ENCODE assay signal across 1 cellular context in genomic region chr21:36663033-36663855, GRCh38.
A peak's percentile ranks its signal among the peaks of the same experiment; 100 is the strongest.
TF ChIP-seq lines count a peak whose summit lies in the region.

No MANE protein-coding gene starts in this region.

TF ChIP-seq in K562, 482 proteins besides CTCF, POLR2A, EP300 and RAD21:
- no peak for TF ChIP-seq ELF2 (CRISPR knock-in tag; IDR thresholded peaks at IDR 0.05)
- no peak for TF ChIP-seq HNRNPUL1 (IDR thresholded peaks at IDR 0.05; ENCODE audit: low read length)
- TF ChIP-seq NFRKB (IDR thresholded peaks at IDR 0.05; ENCODE audit: low read depth), result no peak
- no peak for TF ChIP-seq RBM34 (IDR thresholded peaks at IDR 0.05; ENCODE audit: borderline replicate concordance, insufficient read depth, low read length)
- TF ChIP-seq ZNF197 (CRISPR knock-in tag; IDR thresholded peaks at IDR 0.05; ENCODE audit: low read depth), result no peak
- TF ChIP-seq CEBPG (CRISPR knock-in tag; IDR thresholded peaks at IDR 0.05), result no peak
- TF ChIP-seq CEBPG (tag; conservative IDR thresholded peaks at IDR 0.05 in 1 of 2, IDR thresholded peaks at IDR 0.05 in 1 of 2), result peak; percentile 24 to 56; a peak in 3 of 4 replicates
- peak; percentile 34; the same call in 1 of the 2 replicates for TF ChIP-seq CEBPB (tag; IDR thresholded peaks at IDR 0.05)
- no peak for TF ChIP-seq ZNF217 (CRISPR knock-in tag; IDR thresholded peaks at IDR 0.05)
- no peak for TF ChIP-seq ETS1 (conservative IDR thresholded peaks at IDR 0.05; ENCODE audit: control insufficient read depth, low read depth, low read length)
- no peak for TF ChIP-seq AFF1 (IDR thresholded peaks at IDR 0.05; ENCODE audit: low read depth in 1 of 2, partially characterized antibody in 2 of 2)
- TF ChIP-seq ATF3 (IDR thresholded peaks at IDR 0.05), result peak; percentile 56
- TF ChIP-seq ATF3 (CRISPR knock-in tag; conservative IDR thresholded peaks at IDR 0.05), result no peak
- no peak for TF ChIP-seq CAMTA2 (CRISPR knock-in tag; conservative IDR thresholded peaks at IDR 0.05)
- TF ChIP-seq THAP7 (CRISPR knock-in tag; IDR thresholded peaks at IDR 0.05), result no peak
- TF ChIP-seq SRSF9 (IDR thresholded peaks at IDR 0.05; ENCODE audit: borderline replicate concordance, low read depth, low read length), result no peak
- no peak for TF ChIP-seq RBM22 (IDR thresholded peaks at IDR 0.05; ENCODE audit: low read depth, low read length, poor library complexity, severe bottlenecking)
- no peak for TF ChIP-seq ZNF766 (CRISPR knock-in tag; conservative IDR thresholded peaks at IDR 0.05)
- TF ChIP-seq TCF3 (CRISPR knock-in tag; IDR thresholded peaks at IDR 0.05), result no peak
